ENCODE assay signal across 14 cellular contexts in genomic region chr14:92902726-92903125, GRCh38. TPM values are rescaled to one million over a fixed set of nuclear protein-coding genes. Genes with fewer than 3 reads are reported as not detected.
"Had no signal": no experiment of that assay in that cellular context is flagged by ENCODE, and none has a peak within 500 bp of the region (broad histone marks: within the 10 kb centered on the region; RNA-seq: fewer than 3 reads in every experiment).

No MANE protein-coding gene starts in this region.

- H3K9me3 ChIP-seq: colonic mucosa, heart right ventricle, upper lobe of left lung had no signal

- H3K36me3 ChIP-seq: colonic mucosa, heart right ventricle, upper lobe of left lung had no signal

- H3K36me3 Mint-ChIP-seq: mesothelial cell of epicardium had no signal

- H3K27ac ChIP-seq: colonic mucosa, heart right ventricle, upper lobe of left lung had no signal

- H3K4me3 Mint-ChIP-seq: activated CD4-positive, alpha-beta memory T cell treated with anti-CD3 and anti-CD28 coated beads, Interleukin-2, amount 10 ng/mL, durations not matched to agents 7 days and 5 days; mesothelial cell of epicardium; stimulated activated naive B cell treated with anti-CD40 and anti-IgM and Interleukin-4, amounts not matched to agents 10 μg/mL and 1 μg/mL and 100 μg/mL, for 72 hours had no signal

- DNase-seq: activated CD4-positive, alpha-beta memory T cell treated with anti-CD3 and anti-CD28 coated beads, Interleukin-2, amount 10 ng/mL, durations not matched to agents 7 days and 5 days; activated gamma-delta T cell; colonic mucosa; effector CD8-positive, alpha-beta T cell; heart right ventricle; nucleus accumbens; stimulated activated naive B cell treated with anti-CD40 and anti-IgM and Interleukin-4, amounts not matched to agents 10 μg/mL and 1 μg/mL and 100 μg/mL, for 72 hours; upper lobe of left lung had no signal

- H3K27ac Mint-ChIP-seq: activated CD4-positive, alpha-beta memory T cell treated with anti-CD3 and anti-CD28 coated beads, Interleukin-2, amount 10 ng/mL, durations not matched to agents 7 days and 5 days; mesothelial cell of epicardium; stimulated activated naive B cell treated with anti-CD40 and anti-IgM and Interleukin-4, amounts not matched to agents 10 μg/mL and 1 μg/mL and 100 μg/mL, for 72 hours had no signal

- H3K4me1 Mint-ChIP-seq: mesothelial cell of epicardium had no signal

- ATAC-seq: heart right ventricle; sciatic nerve; stimulated activated naive B cell treated with anti-CD40 and anti-IgM and Interleukin-4, amounts not matched to agents 10 μg/mL and 1 μg/mL and 100 μg/mL, for 72 hours had no signal

- H3K4me1 ChIP-seq: colonic mucosa, upper lobe of left lung had no signal

- H3K27me3 ChIP-seq: colonic mucosa, upper lobe of left lung had no signal

- H3K4me3 ChIP-seq: colonic mucosa, heart right ventricle, upper lobe of left lung had no signal

- H3K9me3 Mint-ChIP-seq: activated CD4-positive, alpha-beta memory T cell treated with anti-CD3 and anti-CD28 coated beads, Interleukin-2, amount 10 ng/mL, durations not matched to agents 7 days and 5 days; mesothelial cell of epicardium had no signal

RNA-seq across cellular contexts. Expression of gene CHGA, which starts 20.2 kb away (rescaled TPM):
- total RNA-seq: activated CD4-positive, alpha-beta memory T cell treated with anti-CD3 and anti-CD28 coated beads, Interleukin-2, amount 10 ng/mL, durations not matched to agents 7 days and 5 days; cardiac septum; fibroblast of lung; heart right ventricle; kidney epithelial cell; mesothelial cell of epicardium; sciatic nerve; T-helper 2 cell treated with Interferon-gamma antibody and Interleukin-4, amounts not matched to agents 100 ng/mL and 5 ng/mL, for 36 hours had no signal
